In genomic region chr19:41204338-41204737, GRCh38 we compare ENCODE assay signal across 7 cellular contexts. TPM values are rescaled to one million over a fixed set of nuclear protein-coding genes. Genes with fewer than 3 reads are reported as not detected.
DNase-seq lines count a peak whose midpoint lies in the region; ATAC-seq and TF ChIP-seq lines count a peak whose summit lies in the region.
"Not testable (repeated sequence)": the region's sequence is repeated elsewhere in the genome, so short reads cannot be mapped to it uniquely, and the experiment has no call there.

No MANE protein-coding gene starts in this region.

- H3K4me1 ChIP-seq in RWPE2 (ENCODE audit: insufficient read depth, poor library complexity, severe bottlenecking): not testable (repeated sequence)

- H3K27ac ChIP-seq in RWPE2 (ENCODE audit: poor library complexity, severe bottlenecking): not testable (repeated sequence)

- ATAC-seq in RWPE2 (ENCODE audit: low read depth): peak; percentile 97

- H3K27me3 ChIP-seq in RWPE2 (ENCODE audit: insufficient read depth, poor library complexity, severe bottlenecking): not testable (repeated sequence)

- TF ChIP-seq CTCF in GM10266 (IDR thresholded peaks at IDR 0.05; ENCODE audit: control insufficient read depth, insufficient read depth, low read depth, missing control alignments): peak; percentile 95
- TF ChIP-seq CTCF in NB4 (IDR thresholded peaks at IDR 0.05; ENCODE audit: low read depth, low read length): peak; percentile 71
- peak; percentile 89 for TF ChIP-seq CTCF in RWPE2 (IDR thresholded peaks at IDR 0.05; ENCODE audit: poor library complexity, severe bottlenecking)

- not testable (repeated sequence) for H3K4me3 ChIP-seq in NB4 (ENCODE audit: low read depth, low read length); RWPE2 (ENCODE audit: severe bottlenecking)

- H3K9me3 ChIP-seq in RWPE2 (ENCODE audit: severe bottlenecking): not testable (repeated sequence)

- H3K36me3 ChIP-seq in RWPE2 (ENCODE audit: low read depth): not testable (repeated sequence)

- DNase-seq in GM10266 (ENCODE audit: extremely low spot score) (peak; percentile 83), NB4 (ENCODE audit: low read depth) (peak; percentile 81), dermis blood vessel endothelial cell (peak; percentile 92), kidney glomerular epithelial cell (lab: John Stamatoyannopoulos, UW) (peak; percentile 80), smooth muscle cell of the brain vasculature (ENCODE audit: low read depth, low spot score) (peak; percentile 71)
- DNase-seq in RWPE2 (ENCODE audit: low spot score): not testable (repeated sequence)
- peak; percentile 54 for DNase-seq in activated CD8-positive, alpha-beta memory T cell treated with anti-CD3 and anti-CD28 coated beads, Interleukin-2, amount 50 U/mL, for 24 hours (ENCODE audit: extremely low read depth)

- not testable (repeated sequence) for TF ChIP-seq POLR2A in NB4 (IDR thresholded peaks at IDR 0.05; ENCODE audit: extremely low read depth, insufficient read length)

RNA-seq across cellular contexts. Expression of gene CYP2S1, which starts 11.3 kb away (rescaled TPM):
- 0.68 and 0.88 TPM in 2 replicates for total RNA-seq in dermis blood vessel endothelial cell

RNA-seq across cellular contexts. Expression of gene AXL, which starts 14.7 kb away (rescaled TPM):
- total RNA-seq in dermis blood vessel endothelial cell: 11.2 and 90.9 TPM in 2 replicates

RNA-seq across cellular contexts. Expression of gene HNRNPUL1, which starts 59.8 kb away (rescaled TPM):
- 63.3 and 171 TPM in 2 replicates for total RNA-seq in dermis blood vessel endothelial cell
